ENCODE assay signal across 8 cellular contexts in genomic region chr20:32356935-32357868, GRCh38. TPM values are rescaled to one million over a fixed set of nuclear protein-coding genes. Genes with fewer than 3 reads are reported as not detected.
DNase-seq lines count a peak whose midpoint lies in the region; ATAC-seq and TF ChIP-seq lines count a peak whose summit lies in the region.

No MANE protein-coding gene starts in this region.

- ATAC-seq in activated naive CD4-positive, alpha-beta T cell treated with anti-CD3 and anti-CD28 coated beads, Interleukin-2, amount 50 U/mL, for 72 hours: no peak
- peak; percentile 31 for ATAC-seq in sciatic nerve
- ATAC-seq in GM21515 (IDR thresholded peaks at IDR 0.05; ENCODE audit: unreplicated experiment): no peak
- no peak for ATAC-seq in HG03108 (IDR thresholded peaks at IDR 0.05; ENCODE audit: unreplicated experiment)
- no peak for ATAC-seq in HG03378 (IDR thresholded peaks at IDR 0.05; ENCODE audit: unreplicated experiment)

- peak overlapping the region; percentile 97 to 99 for H3K27ac Mint-ChIP-seq in activated naive CD4-positive, alpha-beta T cell treated with anti-CD3 and anti-CD28 coated beads, Interleukin-2, amount 50 U/mL, for 72 hours

- H3K36me3 Mint-ChIP-seq in activated naive CD4-positive, alpha-beta T cell treated with anti-CD3 and anti-CD28 coated beads, Interleukin-2, amount 50 U/mL, for 72 hours: peaks cover 16 to 27% of the 10 kb centered on the region in 2 donors

- DNase-seq in DMS53 (lab: John Stamatoyannopoulos, UW): peak; percentile 86
- peak; percentile 62 for DNase-seq in HT-29 (ENCODE audit: low spot score)
- DNase-seq in activated naive CD4-positive, alpha-beta T cell treated with anti-CD3 and anti-CD28 coated beads, Interleukin-2, amount 50 U/mL, for 72 hours (ENCODE audit: low spot score in 2 of 2): no peak
- DNase-seq in right atrium auricular region (ENCODE audit: low spot score): no peak
- DNase-seq in sciatic nerve (ENCODE audit: low spot score): no peak

- H3K9me3 Mint-ChIP-seq in activated naive CD4-positive, alpha-beta T cell treated with anti-CD3 and anti-CD28 coated beads, Interleukin-2, amount 50 U/mL, for 72 hours: no peaks in the 10 kb centered on the region

- peaks cover 0 to 43% of the 10 kb centered on the region in 2 donors for H3K4me1 ChIP-seq in right atrium auricular region

- no peak for TF ChIP-seq CTCF in right atrium auricular region (IDR thresholded peaks at IDR 0.05)

- peak overlapping the region; percentile 95 to 98 for H3K27ac ChIP-seq in right atrium auricular region

- H3K9me3 ChIP-seq in right atrium auricular region: no peaks in the 10 kb centered on the region

- intact Hi-C loops in sciatic nerve (cut with DNase I): no loop called here

- H3K4me3 ChIP-seq in right atrium auricular region: peak overlapping the region; percentile 90 to 94

- H3K27me3 ChIP-seq in right atrium auricular region: no peaks in the 10 kb centered on the region

- no peaks in the 10 kb centered on the region for H3K36me3 ChIP-seq in right atrium auricular region

RNA-seq across cellular contexts. Expression of gene ASXL1, which starts 0.9 kb away (rescaled TPM):
- total RNA-seq in HT-29 (2014; rRNA removed; shearing (Covaris generic)): 74.3 and 74.9 TPM in 2 replicates
- total RNA-seq in activated naive CD4-positive, alpha-beta T cell treated with anti-CD3 and anti-CD28 coated beads, Interleukin-2, amount 50 U/mL, for 72 hours: 100 to 1,000 TPM; 153 to 195 TPM
- total RNA-seq in right atrium auricular region (10 to 100 TPM; 15.9 to 30.5 TPM), sciatic nerve (113 TPM)

Comparison
In these comparisons a context has a peak if more than half of its experiments do, and no peak if none do; other contexts are left out.
1. DNase-seq: peak in DMS53 (single experiment) and HT-29 (single experiment); none in activated naive CD4-positive, alpha-beta T cell treated with anti-CD3 and anti-CD28 coated beads, Interleukin-2, amount 50 U/mL, for 72 hours (0 of 2), right atrium auricular region (single experiment) and sciatic nerve (single experiment).